11 cellular contexts compared by ENCODE assay signal in the genomic region with DNA sequence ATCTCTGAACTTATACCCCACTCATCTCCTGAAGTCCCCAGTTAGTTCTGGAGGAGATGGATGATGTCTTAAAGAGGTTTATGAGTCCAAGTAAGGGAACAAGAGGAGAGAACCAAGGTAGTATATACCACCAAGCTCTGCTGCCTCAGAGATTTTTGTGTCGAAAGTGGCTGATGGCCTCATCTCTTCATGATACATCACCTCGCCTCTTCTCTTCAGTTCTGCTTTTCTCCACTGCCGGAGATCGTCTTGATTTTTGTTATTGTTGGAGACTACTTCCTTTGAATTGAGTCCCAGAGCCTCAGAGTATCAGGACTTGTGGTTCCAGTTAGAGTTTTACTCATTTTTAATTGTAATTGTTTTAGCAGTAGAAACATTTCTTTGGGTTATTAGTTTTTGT. TPM values are rescaled to one million over a fixed set of nuclear protein-coding genes. Genes with fewer than 3 reads are reported as not detected.
DNase-seq lines count a peak whose midpoint lies in the region; ATAC-seq and TF ChIP-seq lines count a peak whose summit lies in the region.
"Had no signal": no experiment of that assay in that cellular context is flagged by ENCODE, and none has a peak within 500 bp of the region (broad histone marks: within the 10 kb centered on the region; RNA-seq: fewer than 3 reads in every experiment).

No MANE protein-coding gene starts in this region.

- H3K27ac Mint-ChIP-seq in activated naive CD4-positive, alpha-beta T cell treated with anti-CD3 and anti-CD28 coated beads, Interleukin-2, amount 50 U/mL, for 24 hours: peak overlapping the region; percentile 62
- H3K27ac Mint-ChIP-seq in brain: peak overlapping the region in 3 of 5 experiments; percentile 16 to 71 (median 18)
- H3K27ac Mint-ChIP-seq in type B pancreatic cell: peak overlapping the region; percentile 13

- no peaks in the 10 kb centered on the region for H3K9me3 Mint-ChIP-seq in activated naive CD4-positive, alpha-beta T cell treated with anti-CD3 and anti-CD28 coated beads, Interleukin-2, amount 50 U/mL, for 24 hours
- H3K9me3 Mint-ChIP-seq in brain (peaks cover 0 to 5% (median 3%) of the 10 kb centered on the region in 5 experiments), type B pancreatic cell (peaks cover 5% of the 10 kb centered on the region)

- DNase-seq in activated naive CD4-positive, alpha-beta T cell (lab: John Stamatoyannopoulos, UW): no peak
- DNase-seq in NOMO-1 treated with DMSO at 0.1 percent for 48 hours (lab: John Stamatoyannopoulos, UW; ENCODE audit: unreplicated experiment) (peak; percentile 69), type B pancreatic cell (ENCODE audit: extremely low spot score, unreplicated experiment) (no peak), NCI-H1092 (lab: John Stamatoyannopoulos, UW) (no peak)
- DNase-seq: activated CD4-positive, alpha-beta T cell treated with anti-CD3 and anti-CD28 coated beads for 4 hours; NCI-H2029; NCI-H748 treated with DMSO at 0.1 percent for 48 hours had no signal

- peaks cover 15% of the 10 kb centered on the region for H3K36me3 Mint-ChIP-seq in activated naive CD4-positive, alpha-beta T cell treated with anti-CD3 and anti-CD28 coated beads, Interleukin-2, amount 50 U/mL, for 24 hours
- H3K36me3 Mint-ChIP-seq in brain (peaks cover 11% of the 10 kb centered on the region), type B pancreatic cell (peaks cover 16% of the 10 kb centered on the region)

- H3K4me3 Mint-ChIP-seq in activated naive CD4-positive, alpha-beta T cell treated with anti-CD3 and anti-CD28 coated beads, Interleukin-2, amount 50 U/mL, for 24 hours: peak overlapping the region; percentile 96
- H3K4me3 Mint-ChIP-seq in brain (peak overlapping the region; percentile 91 to 98 (median 95)), type B pancreatic cell (peak overlapping the region; percentile 96)

- no peaks in the 10 kb centered on the region for H3K27me3 Mint-ChIP-seq in activated naive CD4-positive, alpha-beta T cell treated with anti-CD3 and anti-CD28 coated beads, Interleukin-2, amount 50 U/mL, for 24 hours
- H3K27me3 Mint-ChIP-seq in brain: peaks cover 11% of the 10 kb centered on the region
- H3K27me3 Mint-ChIP-seq in type B pancreatic cell: no peaks in the 10 kb centered on the region

- TF ChIP-seq CTCF in brain (conservative IDR thresholded peaks at IDR 0.05) (no peak), type B pancreatic cell (conservative IDR thresholded peaks at IDR 0.05) (no peak)

- ATAC-seq in GM19455 (IDR thresholded peaks at IDR 0.05; ENCODE audit: unreplicated experiment): no peak
- no peak for ATAC-seq in HG03565 (IDR thresholded peaks at IDR 0.05; ENCODE audit: unreplicated experiment)

- H3K4me1 Mint-ChIP-seq in activated naive CD4-positive, alpha-beta T cell treated with anti-CD3 and anti-CD28 coated beads, Interleukin-2, amount 50 U/mL, for 24 hours: peaks cover 58% of the 10 kb centered on the region
- H3K4me1 Mint-ChIP-seq in brain (peaks cover 46% of the 10 kb centered on the region), type B pancreatic cell (ENCODE audit: unreplicated experiment) (peaks cover 7% of the 10 kb centered on the region)

RNA-seq across cellular contexts. Expression of a gene that starts 1.9 kb away (rescaled TPM):
- polyA plus RNA-seq in brain (ENCODE audit: insufficient read depth, low read depth, low replicate concordance): 11.3 TPM
- 27.0 and 32.6 TPM in 2 replicates for total RNA-seq in type B pancreatic cell (ENCODE audit: low replicate concordance)

RNA-seq across cellular contexts. Expression of a gene that starts 2.2 kb away (rescaled TPM):
- 20.7 TPM for polyA plus RNA-seq in brain (ENCODE audit: insufficient read depth, low read depth, low replicate concordance)
- 29.8 and 42.2 TPM in 2 replicates for total RNA-seq in type B pancreatic cell (ENCODE audit: low replicate concordance)
